ENCODE assay signal across 1 cellular context in the genomic region with DNA sequence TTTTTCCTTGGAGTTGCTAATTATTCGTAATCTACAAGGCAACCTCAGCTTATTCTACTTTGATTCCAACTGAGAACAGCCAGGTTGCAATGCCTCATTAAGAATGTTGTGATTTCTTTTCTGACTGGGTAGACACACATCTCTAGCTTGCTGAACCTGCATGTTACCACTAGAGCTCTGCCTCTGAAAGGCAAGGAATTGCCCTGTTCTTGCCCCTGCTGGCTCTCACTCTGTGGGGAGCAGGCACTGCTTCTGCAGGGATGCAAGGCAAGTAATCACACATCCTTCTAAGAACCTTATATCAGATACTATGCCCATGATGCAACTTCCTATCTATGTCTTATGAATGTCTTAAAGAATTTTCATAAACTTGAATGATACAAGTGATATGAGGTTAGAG.
TF ChIP-seq lines count a peak whose summit lies in the region.

No MANE protein-coding gene starts in this region.

TF ChIP-seq in GM23338, 12 proteins besides CTCF, POLR2A, EP300 and RAD21 (continued from another document):
- TF ChIP-seq, protein P1, sequence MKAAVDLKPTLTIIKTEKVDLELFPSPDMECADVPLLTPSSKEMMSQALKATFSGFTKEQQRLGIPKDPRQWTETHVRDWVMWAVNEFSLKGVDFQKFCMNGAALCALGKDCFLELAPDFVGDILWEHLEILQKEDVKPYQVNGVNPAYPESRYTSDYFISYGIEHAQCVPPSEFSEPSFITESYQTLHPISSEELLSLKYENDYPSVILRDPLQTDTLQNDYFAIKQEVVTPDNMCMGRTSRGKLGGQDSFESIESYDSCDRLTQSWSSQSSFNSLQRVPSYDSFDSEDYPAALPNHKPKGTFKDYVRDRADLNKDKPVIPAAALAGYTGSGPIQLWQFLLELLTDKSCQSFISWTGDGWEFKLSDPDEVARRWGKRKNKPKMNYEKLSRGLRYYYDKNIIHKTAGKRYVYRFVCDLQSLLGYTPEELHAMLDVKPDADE (IDR thresholded peaks at IDR 0.05): no peak
